Comparison of ENCODE assay signal across 1 cellular context in the genomic region with DNA sequence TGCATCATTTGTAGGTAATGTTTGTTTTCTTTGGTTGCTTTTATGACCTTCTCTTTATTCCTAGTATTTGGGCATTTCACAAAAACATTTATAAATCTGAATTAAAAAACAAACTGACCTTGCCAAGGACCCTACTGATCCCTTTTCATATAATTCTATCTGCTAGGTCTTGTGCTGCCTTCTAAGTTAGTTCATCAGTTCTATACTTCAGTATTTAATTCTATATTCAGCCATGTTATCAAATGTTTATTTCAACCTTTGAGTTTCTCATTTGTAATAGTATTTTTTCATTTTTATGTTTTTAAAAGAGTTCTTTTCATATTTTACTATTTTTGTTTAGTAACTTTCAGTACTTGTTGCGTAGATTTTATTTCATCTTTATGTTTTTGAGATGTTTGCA.
A peak's percentile ranks its signal among the peaks of the same experiment; 100 is the strongest.
TF ChIP-seq lines count a peak whose summit lies in the region.

No MANE protein-coding gene starts in this region.

TF ChIP-seq in HepG2, 621 proteins besides CTCF, POLR2A, EP300 and RAD21 (continued from another document):
- TF ChIP-seq, protein P1, sequence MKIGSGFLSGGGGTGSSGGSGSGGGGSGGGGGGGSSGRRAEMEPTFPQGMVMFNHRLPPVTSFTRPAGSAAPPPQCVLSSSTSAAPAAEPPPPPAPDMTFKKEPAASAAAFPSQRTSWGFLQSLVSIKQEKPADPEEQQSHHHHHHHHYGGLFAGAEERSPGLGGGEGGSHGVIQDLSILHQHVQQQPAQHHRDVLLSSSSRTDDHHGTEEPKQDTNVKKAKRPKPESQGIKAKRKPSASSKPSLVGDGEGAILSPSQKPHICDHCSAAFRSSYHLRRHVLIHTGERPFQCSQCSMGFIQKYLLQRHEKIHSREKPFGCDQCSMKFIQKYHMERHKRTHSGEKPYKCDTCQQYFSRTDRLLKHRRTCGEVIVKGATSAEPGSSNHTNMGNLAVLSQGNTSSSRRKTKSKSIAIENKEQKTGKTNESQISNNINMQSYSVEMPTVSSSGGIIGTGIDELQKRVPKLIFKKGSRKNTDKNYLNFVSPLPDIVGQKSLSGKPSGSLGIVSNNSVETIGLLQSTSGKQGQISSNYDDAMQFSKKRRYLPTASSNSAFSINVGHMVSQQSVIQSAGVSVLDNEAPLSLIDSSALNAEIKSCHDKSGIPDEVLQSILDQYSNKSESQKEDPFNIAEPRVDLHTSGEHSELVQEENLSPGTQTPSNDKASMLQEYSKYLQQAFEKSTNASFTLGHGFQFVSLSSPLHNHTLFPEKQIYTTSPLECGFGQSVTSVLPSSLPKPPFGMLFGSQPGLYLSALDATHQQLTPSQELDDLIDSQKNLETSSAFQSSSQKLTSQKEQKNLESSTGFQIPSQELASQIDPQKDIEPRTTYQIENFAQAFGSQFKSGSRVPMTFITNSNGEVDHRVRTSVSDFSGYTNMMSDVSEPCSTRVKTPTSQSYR (CRISPR knock-in tag; IDR thresholded peaks at IDR 0.05; ENCODE audit: borderline replicate concordance) = no peak
- TF ChIP-seq, protein P2, sequence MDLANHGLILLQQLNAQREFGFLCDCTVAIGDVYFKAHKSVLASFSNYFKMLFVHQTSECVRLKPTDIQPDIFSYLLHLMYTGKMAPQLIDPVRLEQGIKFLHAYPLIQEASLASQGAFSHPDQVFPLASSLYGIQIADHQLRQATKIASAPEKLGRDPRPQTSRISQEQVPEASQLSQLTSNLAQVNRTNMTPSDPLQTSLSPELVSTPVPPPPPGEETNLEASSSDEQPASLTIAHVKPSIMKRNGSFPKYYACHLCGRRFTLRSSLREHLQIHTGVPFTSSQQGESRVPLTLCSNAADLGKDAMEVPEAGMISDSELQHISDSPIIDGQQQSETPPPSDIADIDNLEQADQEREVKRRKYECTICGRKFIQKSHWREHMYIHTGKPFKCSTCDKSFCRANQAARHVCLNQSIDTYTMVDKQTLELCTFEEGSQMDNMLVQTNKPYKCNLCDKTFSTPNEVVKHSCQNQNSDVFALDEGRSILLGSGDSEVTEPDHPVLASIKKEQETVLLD (CRISPR knock-in tag; IDR thresholded peaks at IDR 0.05; ENCODE audit: low read depth) = no peak
- TF ChIP-seq ERF (CRISPR knock-in tag; IDR thresholded peaks at IDR 0.05) = no peak
- TF ChIP-seq POLR2AphosphoS2 (IDR thresholded peaks at IDR 0.05; ENCODE audit: low read depth, low read length) = no peak
- no peak for TF ChIP-seq MAFK (conservative IDR thresholded peaks at IDR 0.05 in 1 of 2, IDR thresholded peaks at IDR 0.05 in 1 of 2; ENCODE audit: low read length in 2 of 2)
- TF ChIP-seq ZNF354B (CRISPR knock-in tag; IDR thresholded peaks at IDR 0.05) = no peak
- TF ChIP-seq ZNF550 (CRISPR knock-in tag; IDR thresholded peaks at IDR 0.05; ENCODE audit: borderline replicate concordance) = no peak
- TF ChIP-seq TRIM24 (CRISPR knock-in tag; IDR thresholded peaks at IDR 0.05) = no peak
- TF ChIP-seq HIVEP1 (CRISPR knock-in tag; IDR thresholded peaks at IDR 0.05) = no peak
- peak; percentile 2; the same call in 1 of the 2 replicates for TF ChIP-seq AFF4 (CRISPR knock-in tag; IDR thresholded peaks at IDR 0.05)
